Comparison of ENCODE assay signal across 14 cellular contexts in genomic region chr12:43982544-43982943, GRCh38.
DNase-seq lines count a peak whose midpoint lies in the region; ATAC-seq and TF ChIP-seq lines count a peak whose summit lies in the region.
"Had no signal": no experiment of that assay in that cellular context is flagged by ENCODE, and none has a peak within 500 bp of the region (broad histone marks: within the 10 kb centered on the region; RNA-seq: fewer than 3 reads in every experiment).

No MANE protein-coding gene starts in this region.

- CTCF ChIA-PET in CD8-positive, alpha-beta memory T cell (lab: Charles Lee), result no interaction called here

- no peak for ATAC-seq in GM19397 (IDR thresholded peaks at IDR 0.05; ENCODE audit: unreplicated experiment)
- ATAC-seq: A549 had no signal

- H3K4me3 Mint-ChIP-seq in CD8-positive, alpha-beta memory T cell, result no peak overlapping the region
- H3K4me3 Mint-ChIP-seq: CD14-positive monocyte; CD4-positive, alpha-beta memory T cell; H9 had no signal

- DNase-seq in NCI-H82 (lab: John Stamatoyannopoulos, UW) (peak; percentile 34), NCI-H82 treated with DMSO at 0.1 percent for 48 hours (lab: John Stamatoyannopoulos, UW; ENCODE audit: unreplicated experiment) (no peak), choroid plexus epithelial cell (ENCODE audit: low read depth) (peak; percentile 3), pons (ENCODE audit: low spot score) (peak; percentile 41), cerebellar nuclear complex (lab: John Stamatoyannopoulos, UW) (no peak)
- no peak for DNase-seq in CD8-positive, alpha-beta memory T cell
- DNase-seq: CD4-positive, alpha-beta memory T cell; COR-L47; H9 had no signal

- no peaks in the 10 kb centered on the region for H3K27me3 Mint-ChIP-seq in CD8-positive, alpha-beta memory T cell
- H3K27me3 Mint-ChIP-seq: CD4-positive, alpha-beta memory T cell had no signal

- H3K9me3 Mint-ChIP-seq in CD8-positive, alpha-beta memory T cell, result peaks cover 2 to 18% (median 12%) of the 10 kb centered on the region in 5 donors

- H3K4me3 ChIP-seq in choroid plexus epithelial cell (ENCODE audit: low read depth, low read length), result no peak overlapping the region
- no peak overlapping the region for H3K4me3 ChIP-seq in CD8-positive, alpha-beta memory T cell (ENCODE audit: low read length)
- H3K4me3 ChIP-seq: A549, BLaER1 had no signal

- peaks cover 4 to 21% (median 6%) of the 10 kb centered on the region in 3 donors for H3K36me3 Mint-ChIP-seq in CD8-positive, alpha-beta memory T cell
- H3K36me3 Mint-ChIP-seq: CD14-positive monocyte had no signal

- H3K4me1 ChIP-seq in CD8-positive, alpha-beta memory T cell (ENCODE audit: insufficient read depth, low read length), result no peaks in the 10 kb centered on the region
- H3K4me1 ChIP-seq: A549, BLaER1 had no signal

- H3K36me3 ChIP-seq in CD8-positive, alpha-beta memory T cell (ENCODE audit: insufficient read depth, low read length), result no peaks in the 10 kb centered on the region

- no peak overlapping the region for H3K27ac Mint-ChIP-seq in CD8-positive, alpha-beta memory T cell
- H3K27ac Mint-ChIP-seq: CD14-positive monocyte; CD4-positive, alpha-beta memory T cell; H9 had no signal

- no peak for TF ChIP-seq CTCF in choroid plexus epithelial cell (conservative IDR thresholded peaks at IDR 0.05; ENCODE audit: low read depth, low read length)

- POLR2A ChIA-PET in CD8-positive, alpha-beta memory T cell (lab: Charles Lee), result no interaction called here

- no peak overlapping the region for H3K27ac ChIP-seq in CD8-positive, alpha-beta memory T cell (ENCODE audit: low read depth, low read length)
- H3K27ac ChIP-seq: 22Rv1, A549, BLaER1 had no signal

- H3K9me3 ChIP-seq in CD8-positive, alpha-beta memory T cell (ENCODE audit: low read length), result no peaks in the 10 kb centered on the region
- H3K9me3 ChIP-seq: A549 had no signal

- H3K4me1 Mint-ChIP-seq in CD8-positive, alpha-beta memory T cell, result no peaks in the 10 kb centered on the region
- H3K4me1 Mint-ChIP-seq: CD14-positive monocyte had no signal

- no peaks in the 10 kb centered on the region for H3K27me3 ChIP-seq in CD8-positive, alpha-beta memory T cell (ENCODE audit: insufficient read depth, low read length, poor library complexity, severe bottlenecking)
- H3K27me3 ChIP-seq: BLaER1 had no signal

Comparison
In these comparisons a context has a peak if more than half of its experiments do, and no peak if none do; other contexts are left out.
1. DNase-seq: peak in NCI-H82 (single experiment), choroid plexus epithelial cell (single experiment) and pons (single experiment); none in NCI-H82 treated with DMSO at 0.1 percent for 48 hours (single experiment), CD8-positive, alpha-beta memory T cell (0 of 5) and cerebellar nuclear complex (0 of 2).